In genomic region chr18:12606592-12607315, GRCh38 we compare ENCODE assay signal across 8 cellular contexts. TPM values are rescaled to one million over a fixed set of nuclear protein-coding genes. Genes with fewer than 3 reads are reported as not detected.
A peak's percentile ranks its signal among the peaks of the same experiment; 100 is the strongest.
DNase-seq lines count a peak whose midpoint lies in the region; ATAC-seq lines count a peak whose summit lies in the region.

No MANE protein-coding gene starts in this region.

- H3K27ac ChIP-seq in HUES48 (ENCODE audit: low read depth, low read length) = peak overlapping the region; percentile 39

- H3K27me3 Mint-ChIP-seq in effector memory CD8-positive, alpha-beta T cell = peaks cover 0 to 8% of the 10 kb centered on the region in 2 donors

- H3K36me3 Mint-ChIP-seq in effector memory CD8-positive, alpha-beta T cell (ENCODE audit: insufficient read depth) = peaks cover 6% of the 10 kb centered on the region

- peaks cover 39% of the 10 kb centered on the region for H3K4me1 ChIP-seq in HUES48 (ENCODE audit: control insufficient read depth, insufficient read depth, low read length)

- peak; percentile 67 for DNase-seq in SW480 (ENCODE audit: low spot score)
- peak; percentile 69 for DNase-seq in glomerular endothelial cell (ENCODE audit: extremely low read depth, low read depth, low spot score)
- DNase-seq in stromal cell of bone marrow (ENCODE audit: low read depth) = peak; percentile 64
- DNase-seq in NCI-H2107 treated with DMSO at 0.1 percent for 48 hours (lab: John Stamatoyannopoulos, UW; ENCODE audit: unreplicated experiment) = no peak
- no peak for DNase-seq in activated effector memory CD4-positive, alpha-beta T cell treated with anti-CD3 and anti-CD28 coated beads, Interleukin-2, amount 50 U/mL, for 16 hours
- DNase-seq in effector memory CD8-positive, alpha-beta T cell = no peak

- ATAC-seq in activated CD4-positive, CD25-positive, alpha-beta regulatory T cell treated with anti-CD3 and anti-CD28 coated beads, Interleukin-2, amount 50 U/mL, for 24 hours = no peak
- no peak for ATAC-seq in effector memory CD8-positive, alpha-beta T cell (replicated peaks)

- no peak overlapping the region for H3K4me3 ChIP-seq in HUES48 (ENCODE audit: low read depth, low read length)

- no peaks in the 10 kb centered on the region for H3K9me3 Mint-ChIP-seq in effector memory CD8-positive, alpha-beta T cell

- no peak overlapping the region for H3K4me3 Mint-ChIP-seq in effector memory CD8-positive, alpha-beta T cell

- H3K4me1 Mint-ChIP-seq in effector memory CD8-positive, alpha-beta T cell (ENCODE audit: low read depth in 2 of 2) = no peaks in the 10 kb centered on the region

- no peaks in the 10 kb centered on the region for H3K9me3 ChIP-seq in HUES48 (ENCODE audit: control insufficient read depth, insufficient read depth, low read length)

- H3K27ac Mint-ChIP-seq in effector memory CD8-positive, alpha-beta T cell = no peak overlapping the region

- H3K36me3 ChIP-seq in HUES48 (ENCODE audit: control insufficient read depth, insufficient read depth, low read length) = no peaks in the 10 kb centered on the region

- no peaks in the 10 kb centered on the region for H3K27me3 ChIP-seq in HUES48 (ENCODE audit: control insufficient read depth, insufficient read depth, low read length)

- H3K9ac ChIP-seq in HUES48 (ENCODE audit: low read depth, low read length) = no peak overlapping the region

RNA-seq across cellular contexts. Expression of gene SPIRE1, which starts 51.2 kb away (rescaled TPM):
- total RNA-seq in glomerular endothelial cell = 23.0 and 24.9 TPM in 2 replicates

Comparison
In these comparisons a context has a peak if more than half of its experiments do, and no peak if none do; other contexts are left out.
1. DNase-seq: peak in SW480 (single experiment), glomerular endothelial cell (single experiment) and stromal cell of bone marrow (single experiment); none in NCI-H2107 treated with DMSO at 0.1 percent for 48 hours (single experiment), activated effector memory CD4-positive, alpha-beta T cell treated with anti-CD3 and anti-CD28 coated beads, Interleukin-2, amount 50 U/mL, for 16 hours (single experiment) and effector memory CD8-positive, alpha-beta T cell (0 of 3).